Comparison of ENCODE assay signal across 1 cellular context in the genomic region with DNA sequence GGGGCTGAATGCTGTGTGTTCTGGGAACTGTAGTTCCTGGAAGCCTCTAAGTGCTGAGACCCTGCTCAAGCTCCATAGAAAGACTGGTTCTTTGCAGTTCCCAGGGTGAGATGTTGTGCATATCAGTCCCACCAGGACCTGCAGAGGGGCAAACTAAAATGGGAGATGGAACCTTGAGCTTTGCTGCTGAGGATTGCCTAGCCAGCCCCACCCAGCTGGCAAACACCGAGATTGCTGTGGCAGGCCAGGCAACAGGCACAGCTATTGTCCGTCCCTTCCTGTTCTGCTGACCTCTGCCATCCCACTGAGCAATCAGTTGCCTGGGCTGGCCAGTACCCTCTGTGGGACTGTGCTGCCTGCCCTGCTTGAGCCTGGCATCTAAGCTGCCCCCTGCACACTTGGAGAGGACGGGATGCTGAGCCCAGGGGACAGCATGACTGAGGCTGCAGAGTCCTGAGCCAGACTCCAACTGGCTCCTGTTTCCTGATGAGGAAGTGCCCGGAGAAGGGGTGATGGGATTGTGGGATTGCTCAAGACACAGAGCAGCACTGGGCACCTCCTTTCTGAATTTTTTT.
TF ChIP-seq lines count a peak whose summit lies in the region.

No MANE protein-coding gene starts in this region.

TF ChIP-seq in HepG2, 621 proteins besides CTCF, POLR2A, EP300 and RAD21 (continued from another document and continues in another):
- TF ChIP-seq, protein P1, sequence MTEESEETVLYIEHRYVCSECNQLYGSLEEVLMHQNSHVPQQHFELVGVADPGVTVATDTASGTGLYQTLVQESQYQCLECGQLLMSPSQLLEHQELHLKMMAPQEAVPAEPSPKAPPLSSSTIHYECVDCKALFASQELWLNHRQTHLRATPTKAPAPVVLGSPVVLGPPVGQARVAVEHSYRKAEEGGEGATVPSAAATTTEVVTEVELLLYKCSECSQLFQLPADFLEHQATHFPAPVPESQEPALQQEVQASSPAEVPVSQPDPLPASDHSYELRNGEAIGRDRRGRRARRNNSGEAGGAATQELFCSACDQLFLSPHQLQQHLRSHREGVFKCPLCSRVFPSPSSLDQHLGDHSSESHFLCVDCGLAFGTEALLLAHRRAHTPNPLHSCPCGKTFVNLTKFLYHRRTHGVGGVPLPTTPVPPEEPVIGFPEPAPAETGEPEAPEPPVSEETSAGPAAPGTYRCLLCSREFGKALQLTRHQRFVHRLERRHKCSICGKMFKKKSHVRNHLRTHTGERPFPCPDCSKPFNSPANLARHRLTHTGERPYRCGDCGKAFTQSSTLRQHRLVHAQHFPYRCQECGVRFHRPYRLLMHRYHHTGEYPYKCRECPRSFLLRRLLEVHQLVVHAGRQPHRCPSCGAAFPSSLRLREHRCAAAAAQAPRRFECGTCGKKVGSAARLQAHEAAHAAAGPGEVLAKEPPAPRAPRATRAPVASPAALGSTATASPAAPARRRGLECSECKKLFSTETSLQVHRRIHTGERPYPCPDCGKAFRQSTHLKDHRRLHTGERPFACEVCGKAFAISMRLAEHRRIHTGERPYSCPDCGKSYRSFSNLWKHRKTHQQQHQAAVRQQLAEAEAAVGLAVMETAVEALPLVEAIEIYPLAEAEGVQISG (CRISPR knock-in tag; IDR thresholded peaks at IDR 0.05) = peak; percentile 46; the same call in 1 of the 2 replicates
- no peak for TF ChIP-seq ZFP90 (CRISPR knock-in tag; IDR thresholded peaks at IDR 0.05; ENCODE audit: borderline replicate concordance)
- no peak; the same call in none of the 2 replicates for TF ChIP-seq CBX5 (CRISPR knock-in tag; IDR thresholded peaks at IDR 0.05; ENCODE audit: borderline replicate concordance)
- TF ChIP-seq BHLHE40 (IDR thresholded peaks at IDR 0.05; ENCODE audit: low read length) = peak; percentile 2; the same call in 1 of the 2 replicates
- TF ChIP-seq JUND (CRISPR knock-in tag; IDR thresholded peaks at IDR 0.05) = no peak
- TF ChIP-seq, protein P2, sequence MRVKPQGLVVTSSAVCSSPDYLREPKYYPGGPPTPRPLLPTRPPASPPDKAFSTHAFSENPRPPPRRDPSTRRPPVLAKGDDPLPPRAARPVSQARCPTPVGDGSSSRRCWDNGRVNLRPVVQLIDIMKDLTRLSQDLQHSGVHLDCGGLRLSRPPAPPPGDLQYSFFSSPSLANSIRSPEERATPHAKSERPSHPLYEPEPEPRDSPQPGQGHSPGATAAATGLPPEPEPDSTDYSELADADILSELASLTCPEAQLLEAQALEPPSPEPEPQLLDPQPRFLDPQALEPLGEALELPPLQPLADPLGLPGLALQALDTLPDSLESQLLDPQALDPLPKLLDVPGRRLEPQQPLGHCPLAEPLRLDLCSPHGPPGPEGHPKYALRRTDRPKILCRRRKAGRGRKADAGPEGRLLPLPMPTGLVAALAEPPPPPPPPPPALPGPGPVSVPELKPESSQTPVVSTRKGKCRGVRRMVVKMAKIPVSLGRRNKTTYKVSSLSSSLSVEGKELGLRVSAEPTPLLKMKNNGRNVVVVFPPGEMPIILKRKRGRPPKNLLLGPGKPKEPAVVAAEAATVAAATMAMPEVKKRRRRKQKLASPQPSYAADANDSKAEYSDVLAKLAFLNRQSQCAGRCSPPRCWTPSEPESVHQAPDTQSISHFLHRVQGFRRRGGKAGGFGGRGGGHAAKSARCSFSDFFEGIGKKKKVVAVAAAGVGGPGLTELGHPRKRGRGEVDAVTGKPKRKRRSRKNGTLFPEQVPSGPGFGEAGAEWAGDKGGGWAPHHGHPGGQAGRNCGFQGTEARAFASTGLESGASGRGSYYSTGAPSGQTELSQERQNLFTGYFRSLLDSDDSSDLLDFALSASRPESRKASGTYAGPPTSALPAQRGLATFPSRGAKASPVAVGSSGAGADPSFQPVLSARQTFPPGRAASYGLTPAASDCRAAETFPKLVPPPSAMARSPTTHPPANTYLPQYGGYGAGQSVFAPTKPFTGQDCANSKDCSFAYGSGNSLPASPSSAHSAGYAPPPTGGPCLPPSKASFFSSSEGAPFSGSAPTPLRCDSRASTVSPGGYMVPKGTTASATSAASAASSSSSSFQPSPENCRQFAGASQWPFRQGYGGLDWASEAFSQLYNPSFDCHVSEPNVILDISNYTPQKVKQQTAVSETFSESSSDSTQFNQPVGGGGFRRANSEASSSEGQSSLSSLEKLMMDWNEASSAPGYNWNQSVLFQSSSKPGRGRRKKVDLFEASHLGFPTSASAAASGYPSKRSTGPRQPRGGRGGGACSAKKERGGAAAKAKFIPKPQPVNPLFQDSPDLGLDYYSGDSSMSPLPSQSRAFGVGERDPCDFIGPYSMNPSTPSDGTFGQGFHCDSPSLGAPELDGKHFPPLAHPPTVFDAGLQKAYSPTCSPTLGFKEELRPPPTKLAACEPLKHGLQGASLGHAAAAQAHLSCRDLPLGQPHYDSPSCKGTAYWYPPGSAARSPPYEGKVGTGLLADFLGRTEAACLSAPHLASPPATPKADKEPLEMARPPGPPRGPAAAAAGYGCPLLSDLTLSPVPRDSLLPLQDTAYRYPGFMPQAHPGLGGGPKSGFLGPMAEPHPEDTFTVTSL (CRISPR knock-in tag; IDR thresholded peaks at IDR 0.05; ENCODE audit: borderline replicate concordance) = no peak
- no peak for TF ChIP-seq ZNF713 (CRISPR knock-in tag; IDR thresholded peaks at IDR 0.05)
- TF ChIP-seq IRF2 (CRISPR knock-in tag; IDR thresholded peaks at IDR 0.05) = no peak
- TF ChIP-seq ZFP41 (CRISPR knock-in tag; IDR thresholded peaks at IDR 0.05; ENCODE audit: borderline replicate concordance) = no peak
- TF ChIP-seq, protein P3, sequence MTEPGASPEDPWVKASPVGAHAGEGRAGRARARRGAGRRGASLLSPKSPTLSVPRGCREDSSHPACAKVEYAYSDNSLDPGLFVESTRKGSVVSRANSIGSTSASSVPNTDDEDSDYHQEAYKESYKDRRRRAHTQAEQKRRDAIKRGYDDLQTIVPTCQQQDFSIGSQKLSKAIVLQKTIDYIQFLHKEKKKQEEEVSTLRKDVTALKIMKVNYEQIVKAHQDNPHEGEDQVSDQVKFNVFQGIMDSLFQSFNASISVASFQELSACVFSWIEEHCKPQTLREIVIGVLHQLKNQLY (CRISPR knock-in tag; IDR thresholded peaks at IDR 0.05) = no peak
- no peak for TF ChIP-seq ZNF547 (CRISPR knock-in tag; IDR thresholded peaks at IDR 0.05)
- TF ChIP-seq, protein P4, sequence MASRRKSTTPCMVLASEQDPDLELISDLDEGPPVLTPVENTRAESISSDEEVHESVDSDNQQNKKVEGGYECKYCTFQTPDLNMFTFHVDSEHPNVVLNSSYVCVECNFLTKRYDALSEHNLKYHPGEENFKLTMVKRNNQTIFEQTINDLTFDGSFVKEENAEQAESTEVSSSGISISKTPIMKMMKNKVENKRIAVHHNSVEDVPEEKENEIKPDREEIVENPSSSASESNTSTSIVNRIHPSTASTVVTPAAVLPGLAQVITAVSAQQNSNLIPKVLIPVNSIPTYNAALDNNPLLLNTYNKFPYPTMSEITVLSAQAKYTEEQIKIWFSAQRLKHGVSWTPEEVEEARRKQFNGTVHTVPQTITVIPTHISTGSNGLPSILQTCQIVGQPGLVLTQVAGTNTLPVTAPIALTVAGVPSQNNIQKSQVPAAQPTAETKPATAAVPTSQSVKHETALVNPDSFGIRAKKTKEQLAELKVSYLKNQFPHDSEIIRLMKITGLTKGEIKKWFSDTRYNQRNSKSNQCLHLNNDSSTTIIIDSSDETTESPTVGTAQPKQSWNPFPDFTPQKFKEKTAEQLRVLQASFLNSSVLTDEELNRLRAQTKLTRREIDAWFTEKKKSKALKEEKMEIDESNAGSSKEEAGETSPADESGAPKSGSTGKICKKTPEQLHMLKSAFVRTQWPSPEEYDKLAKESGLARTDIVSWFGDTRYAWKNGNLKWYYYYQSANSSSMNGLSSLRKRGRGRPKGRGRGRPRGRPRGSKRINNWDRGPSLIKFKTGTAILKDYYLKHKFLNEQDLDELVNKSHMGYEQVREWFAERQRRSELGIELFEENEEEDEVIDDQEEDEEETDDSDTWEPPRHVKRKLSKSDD (CRISPR knock-in tag; IDR thresholded peaks at IDR 0.05; ENCODE audit: low read depth) = no peak
- no peak for TF ChIP-seq ZNF253 (CRISPR knock-in tag; IDR thresholded peaks at IDR 0.05; ENCODE audit: borderline replicate concordance)
- peak; percentile 37; the same call in 1 of the 2 replicates for TF ChIP-seq ZNF788 (CRISPR knock-in tag; IDR thresholded peaks at IDR 0.05; ENCODE audit: borderline replicate concordance)
- TF ChIP-seq, protein P5, sequence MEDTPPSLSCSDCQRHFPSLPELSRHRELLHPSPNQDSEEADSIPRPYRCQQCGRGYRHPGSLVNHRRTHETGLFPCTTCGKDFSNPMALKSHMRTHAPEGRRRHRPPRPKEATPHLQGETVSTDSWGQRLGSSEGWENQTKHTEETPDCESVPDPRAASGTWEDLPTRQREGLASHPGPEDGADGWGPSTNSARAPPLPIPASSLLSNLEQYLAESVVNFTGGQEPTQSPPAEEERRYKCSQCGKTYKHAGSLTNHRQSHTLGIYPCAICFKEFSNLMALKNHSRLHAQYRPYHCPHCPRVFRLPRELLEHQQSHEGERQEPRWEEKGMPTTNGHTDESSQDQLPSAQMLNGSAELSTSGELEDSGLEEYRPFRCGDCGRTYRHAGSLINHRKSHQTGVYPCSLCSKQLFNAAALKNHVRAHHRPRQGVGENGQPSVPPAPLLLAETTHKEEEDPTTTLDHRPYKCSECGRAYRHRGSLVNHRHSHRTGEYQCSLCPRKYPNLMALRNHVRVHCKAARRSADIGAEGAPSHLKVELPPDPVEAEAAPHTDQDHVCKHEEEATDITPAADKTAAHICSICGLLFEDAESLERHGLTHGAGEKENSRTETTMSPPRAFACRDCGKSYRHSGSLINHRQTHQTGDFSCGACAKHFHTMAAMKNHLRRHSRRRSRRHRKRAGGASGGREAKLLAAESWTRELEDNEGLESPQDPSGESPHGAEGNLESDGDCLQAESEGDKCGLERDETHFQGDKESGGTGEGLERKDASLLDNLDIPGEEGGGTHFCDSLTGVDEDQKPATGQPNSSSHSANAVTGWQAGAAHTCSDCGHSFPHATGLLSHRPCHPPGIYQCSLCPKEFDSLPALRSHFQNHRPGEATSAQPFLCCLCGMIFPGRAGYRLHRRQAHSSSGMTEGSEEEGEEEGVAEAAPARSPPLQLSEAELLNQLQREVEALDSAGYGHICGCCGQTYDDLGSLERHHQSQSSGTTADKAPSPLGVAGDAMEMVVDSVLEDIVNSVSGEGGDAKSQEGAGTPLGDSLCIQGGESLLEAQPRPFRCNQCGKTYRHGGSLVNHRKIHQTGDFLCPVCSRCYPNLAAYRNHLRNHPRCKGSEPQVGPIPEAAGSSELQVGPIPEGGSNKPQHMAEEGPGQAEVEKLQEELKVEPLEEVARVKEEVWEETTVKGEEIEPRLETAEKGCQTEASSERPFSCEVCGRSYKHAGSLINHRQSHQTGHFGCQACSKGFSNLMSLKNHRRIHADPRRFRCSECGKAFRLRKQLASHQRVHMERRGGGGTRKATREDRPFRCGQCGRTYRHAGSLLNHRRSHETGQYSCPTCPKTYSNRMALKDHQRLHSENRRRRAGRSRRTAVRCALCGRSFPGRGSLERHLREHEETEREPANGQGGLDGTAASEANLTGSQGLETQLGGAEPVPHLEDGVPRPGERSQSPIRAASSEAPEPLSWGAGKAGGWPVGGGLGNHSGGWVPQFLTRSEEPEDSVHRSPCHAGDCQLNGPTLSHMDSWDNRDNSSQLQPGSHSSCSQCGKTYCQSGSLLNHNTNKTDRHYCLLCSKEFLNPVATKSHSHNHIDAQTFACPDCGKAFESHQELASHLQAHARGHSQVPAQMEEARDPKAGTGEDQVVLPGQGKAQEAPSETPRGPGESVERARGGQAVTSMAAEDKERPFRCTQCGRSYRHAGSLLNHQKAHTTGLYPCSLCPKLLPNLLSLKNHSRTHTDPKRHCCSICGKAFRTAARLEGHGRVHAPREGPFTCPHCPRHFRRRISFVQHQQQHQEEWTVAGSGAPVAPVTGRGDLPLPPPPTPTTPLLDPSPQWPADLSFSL (CRISPR knock-in tag; IDR thresholded peaks at IDR 0.05) = no peak
- no peak for TF ChIP-seq NFRKB (IDR thresholded peaks at IDR 0.05)
- peak; percentile 55; the same call in 1 of the 2 replicates for TF ChIP-seq HNF4A (CRISPR knock-in tag; IDR thresholded peaks at IDR 0.05)
- TF ChIP-seq MATR3 (CRISPR knock-in tag; IDR thresholded peaks at IDR 0.05) = no peak
- no peak for TF ChIP-seq ZNF274 (CRISPR knock-in tag; IDR thresholded peaks at IDR 0.05)
- no peak for TF ChIP-seq ZNF3 (CRISPR knock-in tag; IDR thresholded peaks at IDR 0.05)
- TF ChIP-seq KAT8 (CRISPR knock-in tag; IDR thresholded peaks at IDR 0.05) = no peak
- no peak for TF ChIP-seq MXD4 (CRISPR knock-in tag; IDR thresholded peaks at IDR 0.05)
- TF ChIP-seq ZC3H13 (CRISPR knock-in tag; IDR thresholded peaks at IDR 0.05) = no peak
- 0 out of 2 replicates have a peak, but pooled peaks have one; percentile 39 for TF ChIP-seq ZNF546 (CRISPR knock-in tag; conservative IDR thresholded peaks at IDR 0.05)
- TF ChIP-seq, protein P6, sequence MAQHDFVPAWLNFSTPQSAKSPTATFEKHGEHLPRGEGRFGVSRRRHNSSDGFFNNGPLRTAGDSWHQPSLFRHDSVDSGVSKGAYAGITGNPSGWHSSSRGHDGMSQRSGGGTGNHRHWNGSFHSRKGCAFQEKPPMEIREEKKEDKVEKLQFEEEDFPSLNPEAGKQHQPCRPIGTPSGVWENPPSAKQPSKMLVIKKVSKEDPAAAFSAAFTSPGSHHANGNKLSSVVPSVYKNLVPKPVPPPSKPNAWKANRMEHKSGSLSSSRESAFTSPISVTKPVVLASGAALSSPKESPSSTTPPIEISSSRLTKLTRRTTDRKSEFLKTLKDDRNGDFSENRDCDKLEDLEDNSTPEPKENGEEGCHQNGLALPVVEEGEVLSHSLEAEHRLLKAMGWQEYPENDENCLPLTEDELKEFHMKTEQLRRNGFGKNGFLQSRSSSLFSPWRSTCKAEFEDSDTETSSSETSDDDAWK (CRISPR knock-in tag; IDR thresholded peaks at IDR 0.05) = no peak
- TF ChIP-seq, protein P7, sequence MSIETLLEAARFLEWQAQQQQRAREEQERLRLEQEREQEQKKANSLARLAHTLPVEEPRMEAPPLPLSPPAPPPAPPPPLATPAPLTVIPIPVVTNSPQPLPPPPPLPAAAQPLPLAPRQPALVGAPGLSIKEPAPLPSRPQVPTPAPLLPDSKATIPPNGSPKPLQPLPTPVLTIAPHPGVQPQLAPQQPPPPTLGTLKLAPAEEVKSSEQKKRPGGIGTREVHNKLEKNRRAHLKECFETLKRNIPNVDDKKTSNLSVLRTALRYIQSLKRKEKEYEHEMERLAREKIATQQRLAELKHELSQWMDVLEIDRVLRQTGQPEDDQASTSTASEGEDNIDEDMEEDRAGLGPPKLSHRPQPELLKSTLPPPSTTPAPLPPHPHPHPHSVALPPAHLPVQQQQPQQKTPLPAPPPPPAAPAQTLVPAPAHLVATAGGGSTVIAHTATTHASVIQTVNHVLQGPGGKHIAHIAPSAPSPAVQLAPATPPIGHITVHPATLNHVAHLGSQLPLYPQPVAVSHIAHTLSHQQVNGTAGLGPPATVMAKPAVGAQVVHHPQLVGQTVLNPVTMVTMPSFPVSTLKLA (IDR thresholded peaks at IDR 0.05) = no peak
- TF ChIP-seq ZNF564 (CRISPR knock-in tag; IDR thresholded peaks at IDR 0.05) = no peak
- no peak for TF ChIP-seq NCOA1 (CRISPR knock-in tag; IDR thresholded peaks at IDR 0.05)
- no peak for TF ChIP-seq GABPA (IDR thresholded peaks at IDR 0.05; ENCODE audit: low read depth, low read length)
- peak; percentile 21; the same call in 1 of the 2 replicates for TF ChIP-seq GABPA (CRISPR knock-in tag; IDR thresholded peaks at IDR 0.05; ENCODE audit: low read depth)
- no peak for TF ChIP-seq ZNF761 (CRISPR knock-in tag; conservative IDR thresholded peaks at IDR 0.05)
- no peak for TF ChIP-seq ONECUT2 (CRISPR knock-in tag; IDR thresholded peaks at IDR 0.05)
- no peak for TF ChIP-seq ZNF382 (CRISPR knock-in tag; IDR thresholded peaks at IDR 0.05; ENCODE audit: borderline replicate concordance)
- TF ChIP-seq ZC3H4 (CRISPR knock-in tag; IDR thresholded peaks at IDR 0.05; ENCODE audit: borderline replicate concordance) = no peak
- TF ChIP-seq HNRNPL (IDR thresholded peaks at IDR 0.05; ENCODE audit: low read depth, low read length) = peak; percentile 99
